In the genomic region with DNA sequence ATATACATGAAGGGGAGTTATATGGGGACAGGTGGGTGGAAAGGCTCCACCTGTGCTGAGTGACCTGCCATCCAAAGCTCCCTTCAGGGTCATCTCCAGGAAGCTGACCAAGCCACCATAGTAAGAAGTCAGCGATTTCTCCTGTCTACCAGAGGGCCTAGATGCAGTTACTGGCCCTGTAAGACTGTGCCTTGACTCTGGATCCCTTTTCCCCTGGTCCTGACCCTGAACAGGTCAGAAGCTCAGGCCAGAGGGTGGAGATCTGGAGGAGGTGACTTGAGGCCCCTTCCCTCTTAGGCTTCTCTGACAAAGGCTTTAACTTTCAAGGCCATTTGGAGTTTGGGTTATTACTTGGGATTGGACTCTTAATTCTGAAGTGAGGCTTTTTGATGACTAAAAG, we compare ENCODE assay signal across 34 cellular contexts.
"Had no signal": no experiment of that assay in that cellular context is flagged by ENCODE, and none has a peak within 500 bp of the region (broad histone marks: within the 10 kb centered on the region; RNA-seq: fewer than 3 reads in every experiment).

No MANE protein-coding gene starts in this region.

- H3K36me3 ChIP-seq: MG63 had no signal

- H3K27ac ChIP-seq: KMS-11 had no signal

- H3K27me3 ChIP-seq: MG63 had no signal

- DNase-seq: Karpas-422, Kasumi-1, MG63, MM.1S, MV-4-11, NCI-H1048, NCI-H1092, NCI-H1092 treated with DMSO at 0.1 percent for 48 hours, NCI-H1105, NCI-H1105 treated with DMSO at 0.1 percent for 48 hours, NCI-H1417, NCI-H1417 treated with DMSO at 0.1 percent for 48 hours, NCI-H1436, NCI-H1436 treated with DMSO at 0.1 percent for 48 hours, NCI-H146, NCI-H1694, NCI-H1694 treated with DMSO at 0.1 percent for 48 hours, NCI-H187, NCI-H187 treated with DMSO at 0.1 percent for 48 hours, NCI-H1930, NCI-H2029, NCI-H2029 treated with DMSO at 0.1 percent for 48 hours, NCI-H2081, NCI-H2081 treated with DMSO at 0.1 percent for 48 hours, NCI-H2107, NCI-H2171, NCI-H2171 treated with DMSO at 0.1 percent for 48 hours, NCI-H2227 treated with DMSO at 0.1 percent for 48 hours, NCI-H226, NCI-H345, NCI-H446, NCI-H446 treated with DMSO at 0.1 percent for 48 hours, NCI-H510A had no signal

- H3K9me3 ChIP-seq: MG63 had no signal

- H3K4me3 ChIP-seq: MG63 had no signal
